In the genomic region with DNA sequence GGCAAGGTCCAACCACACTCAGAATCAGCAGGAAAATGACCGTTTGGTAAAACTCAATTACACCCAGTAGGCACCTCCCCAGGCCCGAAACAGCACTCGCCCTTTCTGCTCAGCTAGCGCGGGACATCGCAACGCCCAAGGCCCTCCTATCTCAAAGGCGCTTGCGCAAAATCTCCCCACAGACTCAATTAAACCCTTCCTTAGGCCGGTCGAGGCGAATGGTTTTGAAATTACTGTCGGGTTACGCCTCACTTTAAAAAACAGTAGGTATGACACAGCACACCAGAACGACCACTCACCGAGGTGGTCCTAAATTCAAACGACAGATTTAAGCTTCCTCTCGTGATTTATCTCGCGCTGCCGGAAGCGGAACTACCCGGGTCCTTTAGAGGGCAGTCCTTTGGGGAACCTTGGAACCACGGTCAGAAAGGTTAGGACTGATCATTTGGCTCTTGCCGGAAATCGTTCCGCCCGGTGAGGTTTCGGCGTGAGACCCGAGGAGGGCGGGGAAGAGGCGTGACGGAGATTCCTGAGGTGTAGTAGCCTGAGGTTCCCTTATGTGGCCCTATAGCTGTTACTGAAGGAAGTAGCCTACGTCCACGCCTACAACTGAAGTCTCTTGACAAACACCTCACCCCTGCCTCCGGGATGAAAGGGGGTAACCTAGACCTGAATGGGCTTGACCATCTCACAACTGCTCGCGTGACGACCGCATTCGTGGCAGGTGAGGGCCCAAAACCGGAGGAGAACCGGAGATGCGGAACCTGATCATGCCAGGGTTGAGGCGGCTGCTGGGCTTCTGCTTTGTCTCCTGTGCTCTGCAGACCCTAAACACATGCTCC, we compare ENCODE assay signal across 1 cellular context.
TF ChIP-seq lines count a peak whose summit lies in the region.

A gene with protein sequence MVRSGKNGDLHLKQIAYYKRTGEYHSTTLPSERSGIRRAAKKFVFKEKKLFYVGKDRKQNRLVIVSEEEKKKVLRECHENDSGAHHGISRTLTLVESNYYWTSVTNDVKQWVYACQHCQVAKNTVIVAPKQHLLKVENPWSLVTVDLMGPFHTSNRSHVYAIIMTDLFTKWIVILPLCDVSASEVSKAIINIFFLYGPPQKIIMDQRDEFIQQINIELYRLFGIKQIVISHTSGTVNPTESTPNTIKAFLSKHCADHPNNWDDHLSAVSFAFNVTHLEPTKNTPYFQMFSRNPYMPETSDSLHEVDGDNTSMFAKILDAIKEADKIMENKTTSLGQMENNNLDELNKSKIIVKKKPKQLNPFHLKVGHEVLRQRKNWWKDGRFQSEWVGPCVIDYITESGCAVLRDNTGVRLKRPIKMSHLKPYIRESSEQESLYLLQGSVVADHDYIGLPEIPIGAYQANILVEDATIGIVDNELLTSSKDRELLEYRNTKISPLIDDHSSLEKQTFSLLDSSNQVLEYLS (minus strand): TSS at position 374 of the 842 bp plus-strand sequence. CDS start 11,431 bp downstream, outside the sequence.
A gene (plus strand): TSS at position 537 of the 842 bp plus-strand sequence. CDS start 9,289 bp downstream, outside the sequence.

TF ChIP-seq in A549, 52 proteins besides CTCF, POLR2A, EP300 and RAD21 (continued from another document):
- TF ChIP-seq, protein P1, sequence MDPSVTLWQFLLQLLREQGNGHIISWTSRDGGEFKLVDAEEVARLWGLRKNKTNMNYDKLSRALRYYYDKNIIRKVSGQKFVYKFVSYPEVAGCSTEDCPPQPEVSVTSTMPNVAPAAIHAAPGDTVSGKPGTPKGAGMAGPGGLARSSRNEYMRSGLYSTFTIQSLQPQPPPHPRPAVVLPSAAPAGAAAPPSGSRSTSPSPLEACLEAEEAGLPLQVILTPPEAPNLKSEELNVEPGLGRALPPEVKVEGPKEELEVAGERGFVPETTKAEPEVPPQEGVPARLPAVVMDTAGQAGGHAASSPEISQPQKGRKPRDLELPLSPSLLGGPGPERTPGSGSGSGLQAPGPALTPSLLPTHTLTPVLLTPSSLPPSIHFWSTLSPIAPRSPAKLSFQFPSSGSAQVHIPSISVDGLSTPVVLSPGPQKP (IDR thresholded peaks at IDR 0.05; ENCODE audit: low read depth, low read length): 0 out of 2 replicates have a peak, but pooled peaks have one; percentile 5
- TF ChIP-seq, protein P2, sequence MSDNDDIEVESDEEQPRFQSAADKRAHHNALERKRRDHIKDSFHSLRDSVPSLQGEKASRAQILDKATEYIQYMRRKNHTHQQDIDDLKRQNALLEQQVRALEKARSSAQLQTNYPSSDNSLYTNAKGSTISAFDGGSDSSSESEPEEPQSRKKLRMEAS (IDR thresholded peaks at IDR 0.05): peak; percentile 91
- TF ChIP-seq, protein P3, sequence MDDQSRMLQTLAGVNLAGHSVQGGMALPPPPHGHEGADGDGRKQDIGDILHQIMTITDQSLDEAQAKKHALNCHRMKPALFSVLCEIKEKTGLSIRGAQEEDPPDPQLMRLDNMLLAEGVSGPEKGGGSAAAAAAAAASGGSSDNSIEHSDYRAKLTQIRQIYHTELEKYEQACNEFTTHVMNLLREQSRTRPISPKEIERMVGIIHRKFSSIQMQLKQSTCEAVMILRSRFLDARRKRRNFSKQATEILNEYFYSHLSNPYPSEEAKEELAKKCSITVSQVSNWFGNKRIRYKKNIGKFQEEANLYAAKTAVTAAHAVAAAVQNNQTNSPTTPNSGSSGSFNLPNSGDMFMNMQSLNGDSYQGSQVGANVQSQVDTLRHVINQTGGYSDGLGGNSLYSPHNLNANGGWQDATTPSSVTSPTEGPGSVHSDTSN (IDR thresholded peaks at IDR 0.05): peak; percentile 61; the same call in 1 of the 2 replicates
- TF ChIP-seq ZFP36 (IDR thresholded peaks at IDR 0.05; ENCODE audit: borderline replicate concordance, partially characterized antibody) (no peak), HOXA7 (CRISPR knock-in tag; IDR thresholded peaks at IDR 0.05) (0 out of 2 replicates have a peak, but pooled peaks have one; percentile 38), PHF8 (IDR thresholded peaks at IDR 0.05; ENCODE audit: borderline replicate concordance, low read depth) (peak; percentile 78; the same call in 1 of the 2 replicates), RFX5 (IDR thresholded peaks at IDR 0.05) (peak; percentile 33; the same call in 1 of the 2 replicates), RNF2 (IDR thresholded peaks at IDR 0.05; ENCODE audit: borderline replicate concordance, low read depth) (no peak), RCOR1 (IDR thresholded peaks at IDR 0.05; ENCODE audit: low read depth, low read length) (no peak), SREBF2 (IDR thresholded peaks at IDR 0.05) (peak; percentile 24; the same call in 1 of the 2 replicates), CEBPB (IDR thresholded peaks at IDR 0.05) (peak; percentile 45 to 68; a peak in 3 of 4 replicates), FOSB (CRISPR knock-in tag; IDR thresholded peaks at IDR 0.05) (0 out of 2 replicates have a peak, but pooled peaks have one; percentile 1), BHLHE40 (IDR thresholded peaks at IDR 0.05; ENCODE audit: low read depth, low read length) (0 out of 2 replicates have a peak, but pooled peaks have one; percentile 8), MAFK (IDR thresholded peaks at IDR 0.05; ENCODE audit: partially characterized antibody) (peak; percentile 48), EHF (CRISPR knock-in tag; IDR thresholded peaks at IDR 0.05) (peak; percentile 73; the same call in 1 of the 2 replicates), ESRRA (IDR thresholded peaks at IDR 0.05; ENCODE audit: borderline replicate concordance, low read length) (peak; percentile 96), CBX2 (IDR thresholded peaks at IDR 0.05; ENCODE audit: borderline replicate concordance, low read depth) (no peak), MYC (IDR thresholded peaks at IDR 0.05; ENCODE audit: borderline replicate concordance, low read length) (peak; percentile 17)
- TF ChIP-seq, protein P4, sequence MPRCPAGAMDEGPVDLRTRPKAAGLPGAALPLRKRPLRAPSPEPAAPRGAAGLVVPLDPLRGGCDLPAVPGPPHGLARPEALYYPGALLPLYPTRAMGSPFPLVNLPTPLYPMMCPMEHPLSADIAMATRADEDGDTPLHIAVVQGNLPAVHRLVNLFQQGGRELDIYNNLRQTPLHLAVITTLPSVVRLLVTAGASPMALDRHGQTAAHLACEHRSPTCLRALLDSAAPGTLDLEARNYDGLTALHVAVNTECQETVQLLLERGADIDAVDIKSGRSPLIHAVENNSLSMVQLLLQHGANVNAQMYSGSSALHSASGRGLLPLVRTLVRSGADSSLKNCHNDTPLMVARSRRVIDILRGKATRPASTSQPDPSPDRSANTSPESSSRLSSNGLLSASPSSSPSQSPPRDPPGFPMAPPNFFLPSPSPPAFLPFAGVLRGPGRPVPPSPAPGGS (IDR thresholded peaks at IDR 0.05): peak; percentile 76; the same call in 1 of the 3 replicates
- TF ChIP-seq, protein P5, sequence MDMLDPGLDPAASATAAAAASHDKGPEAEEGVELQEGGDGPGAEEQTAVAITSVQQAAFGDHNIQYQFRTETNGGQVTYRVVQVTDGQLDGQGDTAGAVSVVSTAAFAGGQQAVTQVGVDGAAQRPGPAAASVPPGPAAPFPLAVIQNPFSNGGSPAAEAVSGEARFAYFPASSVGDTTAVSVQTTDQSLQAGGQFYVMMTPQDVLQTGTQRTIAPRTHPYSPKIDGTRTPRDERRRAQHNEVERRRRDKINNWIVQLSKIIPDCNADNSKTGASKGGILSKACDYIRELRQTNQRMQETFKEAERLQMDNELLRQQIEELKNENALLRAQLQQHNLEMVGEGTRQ (IDR thresholded peaks at IDR 0.05): no peak
